ENCODE assay signal across 9 cellular contexts in the genomic region with DNA sequence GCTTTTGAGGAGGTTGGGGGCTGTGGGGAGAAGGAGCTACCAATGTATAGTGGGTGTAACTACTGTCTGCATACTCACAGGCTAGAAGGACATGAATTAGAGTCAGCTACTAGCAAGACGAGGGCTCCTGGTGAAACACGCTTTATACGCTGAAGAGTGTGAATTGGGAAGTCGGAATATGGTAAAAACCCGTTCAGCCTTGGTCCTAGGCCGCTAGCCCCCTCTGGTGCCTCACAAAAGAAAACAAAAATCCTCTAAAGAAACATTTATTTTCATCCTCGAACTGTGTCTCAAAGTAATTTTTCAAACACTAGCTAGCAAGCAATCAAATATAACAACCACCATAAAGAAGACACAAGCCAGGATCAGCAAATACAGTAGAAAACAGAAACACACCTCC.
A peak's percentile ranks its signal among the peaks of the same experiment; 100 is the strongest.
DNase-seq lines count a peak whose midpoint lies in the region; FAIRE-seq and TF ChIP-seq lines count a peak whose summit lies in the region.
"Had no signal": no experiment of that assay in that cellular context is flagged by ENCODE, and none has a peak within 500 bp of the region (broad histone marks: within the 10 kb centered on the region; RNA-seq: fewer than 3 reads in every experiment).

No MANE protein-coding gene starts in this region.

- CTCF ChIA-PET in HEK293T (lab: Yijun Ruan, JAX), result interaction anchor here (0.6 kb wide), 1 partner anchor 360 kb away, joined by 3 read pairs; no protein-coding TSS in a partner anchor

- no peak for FAIRE-seq in GM12891 (lab: Jason Lieb, UNC)

- peak; percentile 14 for DNase-seq in HEK293T (ENCODE audit: extremely low spot score)
- DNase-seq in SK-MEL-5 (ENCODE audit: low read depth, low spot score), result peak; percentile 66
- peak; percentile 7 for DNase-seq in globus pallidus (ENCODE audit: low spot score)
- peak; percentile 26 for DNase-seq in renal cortical epithelial cell (ENCODE audit: low read depth)
- no peak for DNase-seq in HuH-7.5 (ENCODE audit: low spot score)
- no peak for DNase-seq in effector CD8-positive, alpha-beta T cell (lab: John Stamatoyannopoulos, UW)
- no peak for DNase-seq in inferior parietal cortex (ENCODE audit: extremely low spot score)
- DNase-seq in GM12891 (ENCODE audit: insufficient read length, low spot score), result no peak
- DNase-seq: natural killer cell had no signal

- no peak for TF ChIP-seq POLR2A in GM12891 (IDR thresholded peaks at IDR 0.05; ENCODE audit: low read depth, low read length)

- POLR2A ChIA-PET in HEK293T (lab: Yijun Ruan, JAX), result no interaction called here

- in situ Hi-C loops in SK-MEL-5 (cut with HindIII; ENCODE audit: low pct_unique_long_range_greater_than_20kb, low sequenced_read_pairs), result no loop called here

TF ChIP-seq in HEK293T, 16 proteins besides CTCF, POLR2A, EP300 and RAD21:
- TF ChIP-seq SUZ12 (IDR thresholded peaks at IDR 0.05), result no peak
- TF ChIP-seq, protein P1, sequence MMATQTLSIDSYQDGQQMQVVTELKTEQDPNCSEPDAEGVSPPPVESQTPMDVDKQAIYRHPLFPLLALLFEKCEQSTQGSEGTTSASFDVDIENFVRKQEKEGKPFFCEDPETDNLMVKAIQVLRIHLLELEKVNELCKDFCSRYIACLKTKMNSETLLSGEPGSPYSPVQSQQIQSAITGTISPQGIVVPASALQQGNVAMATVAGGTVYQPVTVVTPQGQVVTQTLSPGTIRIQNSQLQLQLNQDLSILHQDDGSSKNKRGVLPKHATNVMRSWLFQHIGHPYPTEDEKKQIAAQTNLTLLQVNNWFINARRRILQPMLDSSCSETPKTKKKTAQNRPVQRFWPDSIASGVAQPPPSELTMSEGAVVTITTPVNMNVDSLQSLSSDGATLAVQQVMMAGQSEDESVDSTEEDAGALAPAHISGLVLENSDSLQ (IDR thresholded peaks at IDR 0.05), result no peak
- no peak for TF ChIP-seq SP1 (IDR thresholded peaks at IDR 0.05)
- TF ChIP-seq FOXK2 (IDR thresholded peaks at IDR 0.05), result no peak
- no peak for TF ChIP-seq ZNF384 (IDR thresholded peaks at IDR 0.05)
- no peak for TF ChIP-seq ELF4 (IDR thresholded peaks at IDR 0.05)
TF ChIP-seq in HEK293T: peak in this region for 0.

TF ChIP-seq in GM12891, 5 proteins besides CTCF, POLR2A, EP300 and RAD21:
- TF ChIP-seq SPI1 (IDR thresholded peaks at IDR 0.05; ENCODE audit: low read depth, low read length) (no peak), POLR2AphosphoS5 (IDR thresholded peaks at IDR 0.05; ENCODE audit: low read depth, low read length) (no peak), POU2F2 (IDR thresholded peaks at IDR 0.05; ENCODE audit: low read depth, low read length) (no peak), TAF1 (IDR thresholded peaks at IDR 0.05; ENCODE audit: low read depth, low read length) (no peak), PAX5 (IDR thresholded peaks at IDR 0.05; ENCODE audit: insufficient read depth, low read length, severe bottlenecking) (no peak)

Comparison
In these comparisons a context has a peak if more than half of its experiments do, and no peak if none do; other contexts are left out.
1. DNase-seq: peak in HEK293T (single experiment), SK-MEL-5 (single experiment), globus pallidus (single experiment) and renal cortical epithelial cell (single experiment); none in HuH-7.5 (single experiment), effector CD8-positive, alpha-beta T cell (single experiment), inferior parietal cortex (single experiment) and GM12891 (single experiment).